In the genomic region with DNA sequence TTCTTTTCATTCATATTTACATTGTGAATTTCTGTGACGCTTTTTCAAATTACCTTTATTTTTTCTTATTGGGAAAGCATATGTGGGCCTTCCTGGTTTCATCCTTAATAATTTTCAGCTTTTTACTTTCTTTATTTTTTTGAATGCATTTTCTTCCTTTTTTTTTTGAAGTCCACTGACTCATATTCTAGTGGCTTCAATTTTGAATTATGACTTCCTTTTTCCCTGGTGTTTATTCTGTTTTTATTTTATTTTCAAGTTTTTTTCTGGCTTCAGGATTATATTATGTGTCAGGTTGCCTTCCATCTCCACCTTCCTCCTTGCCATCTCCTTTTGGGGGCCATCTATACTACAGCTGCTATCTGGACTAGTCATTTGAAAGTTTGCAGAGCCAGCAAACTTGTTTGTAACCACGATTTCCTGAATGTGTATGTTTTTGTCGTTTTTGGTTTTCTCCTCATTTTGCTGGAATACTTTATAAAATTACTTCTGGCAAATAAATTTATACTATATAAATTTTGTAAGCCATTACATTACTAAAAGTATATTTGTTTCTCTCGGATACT, we compare ENCODE assay signal across 1 cellular context.
TF ChIP-seq lines count a peak whose summit lies in the region.

No MANE protein-coding gene starts in this region.

TF ChIP-seq in K562, 482 proteins besides CTCF, POLR2A, EP300 and RAD21 (continued from another document):
- TF ChIP-seq, protein P1, sequence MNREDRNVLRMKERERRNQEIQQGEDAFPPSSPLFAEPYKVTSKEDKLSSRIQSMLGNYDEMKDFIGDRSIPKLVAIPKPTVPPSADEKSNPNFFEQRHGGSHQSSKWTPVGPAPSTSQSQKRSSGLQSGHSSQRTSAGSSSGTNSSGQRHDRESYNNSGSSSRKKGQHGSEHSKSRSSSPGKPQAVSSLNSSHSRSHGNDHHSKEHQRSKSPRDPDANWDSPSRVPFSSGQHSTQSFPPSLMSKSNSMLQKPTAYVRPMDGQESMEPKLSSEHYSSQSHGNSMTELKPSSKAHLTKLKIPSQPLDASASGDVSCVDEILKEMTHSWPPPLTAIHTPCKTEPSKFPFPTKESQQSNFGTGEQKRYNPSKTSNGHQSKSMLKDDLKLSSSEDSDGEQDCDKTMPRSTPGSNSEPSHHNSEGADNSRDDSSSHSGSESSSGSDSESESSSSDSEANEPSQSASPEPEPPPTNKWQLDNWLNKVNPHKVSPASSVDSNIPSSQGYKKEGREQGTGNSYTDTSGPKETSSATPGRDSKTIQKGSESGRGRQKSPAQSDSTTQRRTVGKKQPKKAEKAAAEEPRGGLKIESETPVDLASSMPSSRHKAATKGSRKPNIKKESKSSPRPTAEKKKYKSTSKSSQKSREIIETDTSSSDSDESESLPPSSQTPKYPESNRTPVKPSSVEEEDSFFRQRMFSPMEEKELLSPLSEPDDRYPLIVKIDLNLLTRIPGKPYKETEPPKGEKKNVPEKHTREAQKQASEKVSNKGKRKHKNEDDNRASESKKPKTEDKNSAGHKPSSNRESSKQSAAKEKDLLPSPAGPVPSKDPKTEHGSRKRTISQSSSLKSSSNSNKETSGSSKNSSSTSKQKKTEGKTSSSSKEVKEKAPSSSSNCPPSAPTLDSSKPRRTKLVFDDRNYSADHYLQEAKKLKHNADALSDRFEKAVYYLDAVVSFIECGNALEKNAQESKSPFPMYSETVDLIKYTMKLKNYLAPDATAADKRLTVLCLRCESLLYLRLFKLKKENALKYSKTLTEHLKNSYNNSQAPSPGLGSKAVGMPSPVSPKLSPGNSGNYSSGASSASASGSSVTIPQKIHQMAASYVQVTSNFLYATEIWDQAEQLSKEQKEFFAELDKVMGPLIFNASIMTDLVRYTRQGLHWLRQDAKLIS (CRISPR knock-in tag; IDR thresholded peaks at IDR 0.05) = no peak
- TF ChIP-seq ZNF354B (CRISPR knock-in tag; IDR thresholded peaks at IDR 0.05) = no peak
- TF ChIP-seq, protein P2, sequence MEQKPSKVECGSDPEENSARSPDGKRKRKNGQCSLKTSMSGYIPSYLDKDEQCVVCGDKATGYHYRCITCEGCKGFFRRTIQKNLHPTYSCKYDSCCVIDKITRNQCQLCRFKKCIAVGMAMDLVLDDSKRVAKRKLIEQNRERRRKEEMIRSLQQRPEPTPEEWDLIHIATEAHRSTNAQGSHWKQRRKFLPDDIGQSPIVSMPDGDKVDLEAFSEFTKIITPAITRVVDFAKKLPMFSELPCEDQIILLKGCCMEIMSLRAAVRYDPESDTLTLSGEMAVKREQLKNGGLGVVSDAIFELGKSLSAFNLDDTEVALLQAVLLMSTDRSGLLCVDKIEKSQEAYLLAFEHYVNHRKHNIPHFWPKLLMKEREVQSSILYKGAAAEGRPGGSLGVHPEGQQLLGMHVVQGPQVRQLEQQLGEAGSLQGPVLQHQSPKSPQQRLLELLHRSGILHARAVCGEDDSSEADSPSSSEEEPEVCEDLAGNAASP (IDR thresholded peaks at IDR 0.05) = no peak
- TF ChIP-seq, protein P3, sequence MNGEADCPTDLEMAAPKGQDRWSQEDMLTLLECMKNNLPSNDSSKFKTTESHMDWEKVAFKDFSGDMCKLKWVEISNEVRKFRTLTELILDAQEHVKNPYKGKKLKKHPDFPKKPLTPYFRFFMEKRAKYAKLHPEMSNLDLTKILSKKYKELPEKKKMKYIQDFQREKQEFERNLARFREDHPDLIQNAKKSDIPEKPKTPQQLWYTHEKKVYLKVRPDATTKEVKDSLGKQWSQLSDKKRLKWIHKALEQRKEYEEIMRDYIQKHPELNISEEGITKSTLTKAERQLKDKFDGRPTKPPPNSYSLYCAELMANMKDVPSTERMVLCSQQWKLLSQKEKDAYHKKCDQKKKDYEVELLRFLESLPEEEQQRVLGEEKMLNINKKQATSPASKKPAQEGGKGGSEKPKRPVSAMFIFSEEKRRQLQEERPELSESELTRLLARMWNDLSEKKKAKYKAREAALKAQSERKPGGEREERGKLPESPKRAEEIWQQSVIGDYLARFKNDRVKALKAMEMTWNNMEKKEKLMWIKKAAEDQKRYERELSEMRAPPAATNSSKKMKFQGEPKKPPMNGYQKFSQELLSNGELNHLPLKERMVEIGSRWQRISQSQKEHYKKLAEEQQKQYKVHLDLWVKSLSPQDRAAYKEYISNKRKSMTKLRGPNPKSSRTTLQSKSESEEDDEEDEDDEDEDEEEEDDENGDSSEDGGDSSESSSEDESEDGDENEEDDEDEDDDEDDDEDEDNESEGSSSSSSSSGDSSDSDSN (IDR thresholded peaks at IDR 0.05; ENCODE audit: borderline replicate concordance in 1 of 2, low read depth in 2 of 2, low read length in 2 of 2) = no peak
- TF ChIP-seq WHSC1 (IDR thresholded peaks at IDR 0.05; ENCODE audit: low read length) = no peak
